In genomic region chr4:14592950-14593349, GRCh38 we compare ENCODE assay signal across 17 cellular contexts.
DNase-seq lines count a peak whose midpoint lies in the region; ATAC-seq, FAIRE-seq and TF ChIP-seq lines count a peak whose summit lies in the region.
"Had no signal": no experiment of that assay in that cellular context is flagged by ENCODE, and none has a peak within 500 bp of the region (broad histone marks: within the 10 kb centered on the region; RNA-seq: fewer than 3 reads in every experiment).

No MANE protein-coding gene starts in this region.

- no peaks in the 10 kb centered on the region for H3K79me2 ChIP-seq in PC-3 (ENCODE audit: low read length)

- POLR2A ChIA-PET in PC-3 (lab: Charles Lee; ENCODE audit: unreplicated experiment) = no interaction called here

- no TSS peak for BruUV-seq in PC-3 (replicated peaks; lab: Mats Ljungman, UMichigan)

- H3K27me3 ChIP-seq in PC-3 (ENCODE audit: low read length) = no peaks in the 10 kb centered on the region
- no peaks in the 10 kb centered on the region for H3K27me3 ChIP-seq in bronchial epithelial cell (ENCODE audit: control insufficient read depth, insufficient read depth, low read length)
- H3K27me3 ChIP-seq in foreskin keratinocyte = no peaks in the 10 kb centered on the region

- CTCF ChIA-PET in PC-3 (lab: Charles Lee) = no interaction called here

- H3K4me2 ChIP-seq in PC-3 (ENCODE audit: low read length) = no peak overlapping the region

- intact Hi-C loops in PC-3 (cut with micrococcal nuclease) = no loop called here

- no peaks in the 10 kb centered on the region for H3F3A ChIP-seq in PC-3 (ENCODE audit: low read length, unreplicated experiment)

- no peaks in the 10 kb centered on the region for H4K20me1 ChIP-seq in PC-3 (ENCODE audit: low read length)

- peak; percentile 50 for DNase-seq in PC-3
- DNase-seq in bronchial epithelial cell (ENCODE audit: low read depth) = peak; percentile 18
- peak in 1 of 2 donors; percentile 54 for DNase-seq in foreskin keratinocyte
- DNase-seq in NCI-H1092 (lab: John Stamatoyannopoulos, UW) = no peak
- no peak for DNase-seq in NCI-H524 treated with DMSO at 0.1 percent for 48 hours (lab: John Stamatoyannopoulos, UW)
- DNase-seq in RPMI8226 = no peak
- DNase-seq: C1 segment of cervical spinal cord; Calu3; CD4-positive, alpha-beta memory T cell; COR-L47; DMS53; DMS79 treated with DMSO at 0.1 percent for 48 hours; GM23248; H9 had no signal

- H3K36me3 ChIP-seq in PC-3 (ENCODE audit: low read depth, low read length) = no peaks in the 10 kb centered on the region
- no peaks in the 10 kb centered on the region for H3K36me3 ChIP-seq in bronchial epithelial cell (ENCODE audit: control insufficient read depth, insufficient read depth, low read length)

- H3K27ac ChIP-seq in PC-3 (ENCODE audit: low read length) (no peak overlapping the region), foreskin keratinocyte (no peak overlapping the region)
- H3K27ac ChIP-seq: GM23248 had no signal

- H3K9me3 ChIP-seq in PC-3 (ENCODE audit: low read length) = no peaks in the 10 kb centered on the region

- H2AFZ ChIP-seq in PC-3 (ENCODE audit: low read length) = no peak overlapping the region
- H2AFZ ChIP-seq: GM23248 had no signal

- no peak overlapping the region for H3K9ac ChIP-seq in PC-3 (ENCODE audit: low read length)
- H3K9ac ChIP-seq: GM23248 had no signal

- no peak for FAIRE-seq in bronchial epithelial cell (lab: Jason Lieb, UNC)
- FAIRE-seq: G401.6, GM12892 had no signal

- H3K4me1 ChIP-seq in PC-3 (ENCODE audit: insufficient read depth, low read length) (peaks cover 6% of the 10 kb centered on the region; the same call in 1 of the 2 replicates), foreskin keratinocyte (no peaks in the 10 kb centered on the region)

- ATAC-seq in PC-3 = peak; percentile 27; the same call in 1 of the 2 replicates
- peak; percentile 87 for ATAC-seq in foreskin keratinocyte
- ATAC-seq: HCT116 had no signal

- TF ChIP-seq CTCF in PC-3 (conservative IDR thresholded peaks at IDR 0.05; ENCODE audit: low read depth, low read length) (no peak), bronchial epithelial cell (IDR thresholded peaks at IDR 0.05; ENCODE audit: insufficient read depth, low read length, severe bottlenecking) (no peak), foreskin keratinocyte (conservative IDR thresholded peaks at IDR 0.05) (no peak)

- H3K4me3 ChIP-seq in PC-3 (ENCODE audit: low read length) = no peak overlapping the region
- H3K4me3 ChIP-seq in bronchial epithelial cell (ENCODE audit: low read depth, low read length) = no peak overlapping the region
- H3K4me3 ChIP-seq: GM23248 had no signal

- H3K9me2 ChIP-seq in PC-3 (replicated peaks; ENCODE audit: low read length) = no peaks in the 10 kb centered on the region

Comparison
In these comparisons a context has a peak if more than half of its experiments do, and no peak if none do; other contexts are left out.
1. DNase-seq: peak in PC-3 (single experiment) and bronchial epithelial cell (single experiment); none in NCI-H1092 (single experiment), NCI-H524 treated with DMSO at 0.1 percent for 48 hours (single experiment) and RPMI8226 (single experiment).